3 cellular contexts compared by ENCODE assay signal in genomic region chr1:2657124-2657523, GRCh38. TPM values are rescaled to one million over a fixed set of nuclear protein-coding genes. Genes with fewer than 3 reads are reported as not detected.
"Had no signal": no experiment of that assay in that cellular context is flagged by ENCODE, and none has a peak within 500 bp of the region (broad histone marks: within the 10 kb centered on the region; RNA-seq: fewer than 3 reads in every experiment).

No MANE protein-coding gene starts in this region.

RNA-seq across cellular contexts. Expression of gene MMEL1, which starts 24.3 kb away (rescaled TPM):
- total RNA-seq: cardiac muscle cell, epithelial cell of proximal tubule, SK-MEL-5 had no signal
- polyA plus RNA-seq: cardiac muscle cell had no signal
